8 cellular contexts compared by ENCODE assay signal in genomic region chr3:161220850-161221753, GRCh38. TPM values are rescaled to one million over a fixed set of nuclear protein-coding genes. Genes with fewer than 3 reads are reported as not detected.
DNase-seq lines count a peak whose midpoint lies in the region; ATAC-seq and TF ChIP-seq lines count a peak whose summit lies in the region.

TSS of gene NMD3 (plus strand) at chr3:161221311. CDS start at chr3:161222014, 703 bp downstream.

- DNase-seq in DMS53 (lab: John Stamatoyannopoulos, UW) (peak; percentile 96), KG1 (lab: John Stamatoyannopoulos, UW) (peak; percentile 79), Peyer's patch (peak; percentile 93 to 97 (median 95)), esophagus muscularis mucosa (ENCODE audit: extremely low spot score) (peak; percentile 97), myocyte (ENCODE audit: low read depth) (peak; percentile 98)
- peak; percentile 96 to 97 for DNase-seq in activated T-cell treated with anti-CD3 and anti-CD28 coated beads, Interleukin-2, amount 50 U/mL, for 48 hours
- peak; percentile 73 to 87 for DNase-seq in stimulated activated CD8-positive, alpha-beta memory T cell treated with anti-CD3 and anti-CD28 coated beads, Interleukin-7, amount 100 ng/mL, for 48 hours (ENCODE audit: extremely low read depth in 1 of 2, low read depth in 1 of 2)

- intact Hi-C loops in esophagus muscularis mucosa (cut with DNase I), result loop anchor here (10.0 kb wide), 1 partner anchor 826 kb away; the partner anchor contains the start of genes IFT80 and SMC4

- H3K27me3 ChIP-seq in Peyer's patch (no peaks in the 10 kb centered on the region), esophagus muscularis mucosa (no peaks in the 10 kb centered on the region)

- ATAC-seq in GM21723 (IDR thresholded peaks at IDR 0.05; ENCODE audit: unreplicated experiment), result peak; percentile 99

- peak in 1 of 6 experiments; percentile 5 for TF ChIP-seq CTCF in Peyer's patch (IDR thresholded peaks at IDR 0.05)
- TF ChIP-seq CTCF in esophagus muscularis mucosa (IDR thresholded peaks at IDR 0.05), result no peak

- under 1% methylated on average over 30 of the region's 71 CpGs for WGBS in esophagus muscularis mucosa

- H3K4me1 ChIP-seq in Peyer's patch (peaks cover 0 to 26% (median 3%) of the 10 kb centered on the region in 4 donors), esophagus muscularis mucosa (peaks cover 21 to 45% (median 38%) of the 10 kb centered on the region in 4 donors)

- H3K4me3 ChIP-seq in Peyer's patch (peak within 1 kb of the TSS; percentile 87 to 98 (median 92)), esophagus muscularis mucosa (peak within 1 kb of the TSS; percentile 75 to 97 (median 94))

- H3K9me3 ChIP-seq in Peyer's patch (no peaks in the 10 kb centered on the region), esophagus muscularis mucosa (no peaks in the 10 kb centered on the region)

- H3K27ac ChIP-seq in Peyer's patch, result peak within 1 kb of the TSS; percentile 89 to 94 (median 92)
- H3K27ac ChIP-seq in esophagus muscularis mucosa (replicated peaks in 1 of 4), result peak within 1 kb of the TSS; percentile 92 to 97 (median 94)

- TF ChIP-seq POLR2A in Peyer's patch (IDR thresholded peaks at IDR 0.05) (peak; percentile 76 to 86), esophagus muscularis mucosa (IDR thresholded peaks at IDR 0.05; ENCODE audit: low read depth) (peak; percentile 45)

- peaks cover 0 to 2% (median 0%) of the 10 kb centered on the region in 3 donors for H3K36me3 ChIP-seq in Peyer's patch
- peaks cover 0 to 13% (median 2%) of the 10 kb centered on the region in 4 donors for H3K36me3 ChIP-seq in esophagus muscularis mucosa

- peak; percentile 29 for TF ChIP-seq EP300 in esophagus muscularis mucosa (IDR thresholded peaks at IDR 0.05)

RNA-seq across cellular contexts. Expression of gene NMD3, which starts in this region (rescaled TPM):
- total RNA-seq in Peyer's patch (10 to 100 TPM; 22.9 to 36.5 (median 29.4) TPM), esophagus muscularis mucosa (10 to 100 TPM; 32.3 to 45.8 (median 40.6) TPM), myocyte (38.0 and 38.6 TPM in 2 replicates)
- polyA plus RNA-seq in myocyte (2012), result 19.3 TPM

Comparison
In these comparisons a context has a peak if more than half of its experiments do, and no peak if none do; other contexts are left out.
1. Peak in every context shown above with its lines: DNase-seq, ATAC-seq, H3K4me3 ChIP-seq and H3K27ac ChIP-seq.